In genomic region chr10:19204239-19204917, GRCh38 we compare ENCODE assay signal across 18 cellular contexts.
"Had no signal": no experiment of that assay in that cellular context is flagged by ENCODE, and none has a peak within 500 bp of the region (broad histone marks: within the 10 kb centered on the region; RNA-seq: fewer than 3 reads in every experiment).

No MANE protein-coding gene starts in this region.

- H3K9me3 ChIP-seq: gastroesophageal sphincter, left ventricle myocardium inferior, thyroid gland, uterus had no signal

- H3K4me3 Mint-ChIP-seq: activated naive CD8-positive, alpha-beta T cell treated with anti-CD3 and anti-CD28 coated beads for 36 hours; activated T-helper 1 cell treated with anti-CD3 and anti-CD28 coated beads, Interleukin-12 subunit alpha, Interleukin-12 subunit beta, Interleukin-2, Interleukin-4 antibody, amounts not matched to agents 30 ng/mL and 10 ng/mL and 1 ng/mL, durations not matched to agents 14 hours and 24 hours and 36 hours; natural killer cell treated with Interleukin-12 subunit alpha and Interleukin-12 subunit beta and Interleukin-15 and Interleukin-18, amount 100 ng/mL, for 72 hours; stimulated activated naive B cell treated with anti-CD40 and anti-IgM and Interleukin-4, amounts not matched to agents 10 μg/mL and 1 μg/mL and 100 μg/mL, for 72 hours had no signal

- ATAC-seq: gastroesophageal sphincter; natural killer cell treated with Interleukin-12 subunit alpha and Interleukin-12 subunit beta and Interleukin-15 and Interleukin-18, amount 100 ng/mL, for 72 hours; stimulated activated naive B cell treated with anti-CD40 and anti-IgM and Interleukin-4, amounts not matched to agents 10 μg/mL and 1 μg/mL and 100 μg/mL, for 72 hours had no signal

- H3K27me3 Mint-ChIP-seq: activated naive CD8-positive, alpha-beta T cell treated with anti-CD3 and anti-CD28 coated beads for 36 hours; natural killer cell treated with Interleukin-12 subunit alpha and Interleukin-12 subunit beta and Interleukin-15 and Interleukin-18, amount 100 ng/mL, for 72 hours; stimulated activated naive B cell treated with anti-CD40 and anti-IgM and Interleukin-4, amounts not matched to agents 10 μg/mL and 1 μg/mL and 100 μg/mL, for 72 hours had no signal

- H3K79me2 ChIP-seq: hepatocyte had no signal

- FAIRE-seq: keratinocyte had no signal

- DNase-seq: activated CD4-positive, alpha-beta T cell treated with anti-CD3 and anti-CD28 coated beads, Interleukin-2, amount 50 U/mL, for 1 hour; activated CD8-positive, alpha-beta memory T cell treated with anti-CD3 and anti-CD28 coated beads for 24 hours; activated naive CD8-positive, alpha-beta T cell treated with anti-CD3 and anti-CD28 coated beads for 36 hours; amygdala; erythroblast; left ventricle myocardium inferior; mesendoderm; retina; stimulated activated CD4-positive, alpha-beta T cell treated with anti-CD3 and anti-CD28 coated beads, Interleukin-2, amount 100 ng/mL, for 48 hours; stimulated activated naive B cell treated with anti-CD40 and anti-IgM and Interleukin-4, amounts not matched to agents 10 μg/mL and 1 μg/mL and 100 μg/mL, for 72 hours; T-helper 2 cell; thyroid gland; uterus had no signal

- H3K4me3 ChIP-seq: gastroesophageal sphincter, hepatocyte, left ventricle myocardium inferior, thyroid gland, uterus had no signal

- H2AFZ ChIP-seq: hepatocyte had no signal

- H3K27ac ChIP-seq: gastroesophageal sphincter, hepatocyte, left ventricle myocardium inferior, thyroid gland, uterus had no signal

- H3K36me3 Mint-ChIP-seq: activated naive CD8-positive, alpha-beta T cell treated with anti-CD3 and anti-CD28 coated beads for 36 hours; natural killer cell treated with Interleukin-12 subunit alpha and Interleukin-12 subunit beta and Interleukin-15 and Interleukin-18, amount 100 ng/mL, for 72 hours; stimulated activated naive B cell treated with anti-CD40 and anti-IgM and Interleukin-4, amounts not matched to agents 10 μg/mL and 1 μg/mL and 100 μg/mL, for 72 hours had no signal

- H3K4me2 ChIP-seq: hepatocyte had no signal

- H3K4me1 ChIP-seq: gastroesophageal sphincter, left ventricle myocardium inferior, thyroid gland, uterus had no signal

- H3K36me3 ChIP-seq: gastroesophageal sphincter, left ventricle myocardium inferior, thyroid gland, uterus had no signal

- H3K27ac Mint-ChIP-seq: activated naive CD8-positive, alpha-beta T cell treated with anti-CD3 and anti-CD28 coated beads for 36 hours; activated T-helper 1 cell treated with anti-CD3 and anti-CD28 coated beads, Interleukin-12 subunit alpha, Interleukin-12 subunit beta, Interleukin-2, Interleukin-4 antibody, amounts not matched to agents 30 ng/mL and 10 ng/mL and 1 ng/mL, durations not matched to agents 14 hours and 24 hours and 36 hours; natural killer cell treated with Interleukin-12 subunit alpha and Interleukin-12 subunit beta and Interleukin-15 and Interleukin-18, amount 100 ng/mL, for 72 hours; stimulated activated naive B cell treated with anti-CD40 and anti-IgM and Interleukin-4, amounts not matched to agents 10 μg/mL and 1 μg/mL and 100 μg/mL, for 72 hours had no signal

- H3K27me3 ChIP-seq: gastroesophageal sphincter, hepatocyte, thyroid gland, uterus had no signal

- H3K4me1 Mint-ChIP-seq: activated naive CD8-positive, alpha-beta T cell treated with anti-CD3 and anti-CD28 coated beads for 36 hours; stimulated activated naive B cell treated with anti-CD40 and anti-IgM and Interleukin-4, amounts not matched to agents 10 μg/mL and 1 μg/mL and 100 μg/mL, for 72 hours had no signal
